Comparison of ENCODE assay signal across 30 cellular contexts in the genomic region with DNA sequence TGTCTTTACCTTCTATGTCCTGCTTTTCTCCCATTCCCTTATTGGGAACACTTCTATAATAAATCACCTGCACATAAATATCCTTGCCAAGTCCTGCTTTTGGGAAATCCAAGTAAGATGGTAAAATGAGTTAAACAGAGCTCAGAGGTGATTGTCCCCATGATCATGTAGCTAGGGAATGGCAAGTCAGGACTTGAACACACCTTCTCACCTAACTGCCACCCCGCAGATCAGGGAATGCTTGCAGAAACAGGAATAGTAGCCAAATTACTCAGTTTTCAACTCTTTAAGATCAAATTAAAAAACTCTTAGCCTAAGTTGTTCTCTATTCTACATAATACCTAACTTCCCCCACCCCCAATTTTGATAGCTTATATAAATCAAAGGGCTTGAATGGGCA. TPM values are rescaled to one million over a fixed set of nuclear protein-coding genes. Genes with fewer than 3 reads are reported as not detected.
DNase-seq lines count a peak whose midpoint lies in the region; ATAC-seq, FAIRE-seq and TF ChIP-seq lines count a peak whose summit lies in the region.
"Had no signal": no experiment of that assay in that cellular context is flagged by ENCODE, and none has a peak within 500 bp of the region (broad histone marks: within the 10 kb centered on the region; RNA-seq: fewer than 3 reads in every experiment).

No MANE protein-coding gene starts in this region.

- peak; percentile 23 for DNase-seq in MCF 10A (ENCODE audit: unreplicated experiment)
- no peak for DNase-seq in breast epithelium (ENCODE audit: low spot score in 2 of 2)
- peak; percentile 84 for DNase-seq in bronchial epithelial cell (ENCODE audit: low read depth)
- DNase-seq in epithelial cell of prostate (ENCODE audit: low read depth, low spot score) = peak; percentile 16
- no peak for DNase-seq in keratinocyte (ENCODE audit: low read depth, low spot score)
- no peak for DNase-seq in PC-9
- DNase-seq: BE2C; C1 segment of cervical spinal cord; CD4-positive, alpha-beta memory T cell; CD4-positive, CD25-positive, alpha-beta regulatory T cell; CD8-positive, alpha-beta memory T cell; COR-L47; DMS 273 treated with DMSO at 0.1 percent for 48 hours; DMS153; DMS53; DMS79; DND-41; EL; GDM1 had no signal

- dilution Hi-C loops in keratinocyte (cut with MboI; ENCODE audit: extremely low pct_ligation_motif_present, low sequenced_read_pairs) = no loop called here

- H3K36me3 Mint-ChIP-seq in MCF 10A (ENCODE audit: insufficient read depth, unreplicated experiment) = no peaks in the 10 kb centered on the region
- H3K36me3 Mint-ChIP-seq: CD4-positive, alpha-beta memory T cell; CD4-positive, CD25-positive, alpha-beta regulatory T cell had no signal

- H3K27me3 ChIP-seq in breast epithelium (no peaks in the 10 kb centered on the region), bronchial epithelial cell (ENCODE audit: control insufficient read depth, insufficient read depth, low read length) (no peaks in the 10 kb centered on the region), keratinocyte (ENCODE audit: control insufficient read depth, extremely low read depth, insufficient read depth, low read length) (no peaks in the 10 kb centered on the region), PC-9 (ENCODE audit: insufficient read depth, low read depth) (no peaks in the 10 kb centered on the region)
- H3K27me3 ChIP-seq: BE2C, BLaER1 had no signal

- no peak overlapping the region for H3K27ac ChIP-seq in breast epithelium
- no peak overlapping the region for H3K27ac ChIP-seq in epithelial cell of prostate
- H3K27ac ChIP-seq in keratinocyte (ENCODE audit: control insufficient read depth, insufficient read depth, low read length) = no peak overlapping the region
- no peak overlapping the region for H3K27ac ChIP-seq in PC-9
- H3K27ac ChIP-seq: 22Rv1, A549, BLaER1 had no signal

- no peaks in the 10 kb centered on the region for H3K36me3 ChIP-seq in breast epithelium
- H3K36me3 ChIP-seq in bronchial epithelial cell (ENCODE audit: control insufficient read depth, insufficient read depth, low read length) = no peaks in the 10 kb centered on the region
- no peaks in the 10 kb centered on the region for H3K36me3 ChIP-seq in keratinocyte (ENCODE audit: control insufficient read depth in 2 of 2, extremely low read depth in 1 of 2, insufficient read depth in 2 of 2, low read length in 2 of 2)
- H3K36me3 ChIP-seq in PC-9 (ENCODE audit: low read depth) = no peaks in the 10 kb centered on the region
- H3K36me3 ChIP-seq: BE2C, BLaER1 had no signal

- H3K9me3 ChIP-seq in breast epithelium (peaks cover 1 to 14% of the 10 kb centered on the region in 2 donors), keratinocyte (ENCODE audit: control insufficient read depth, low read depth, low read length) (no peaks in the 10 kb centered on the region), PC-9 (ENCODE audit: insufficient read depth, low read depth) (no peaks in the 10 kb centered on the region)
- H3K9me3 ChIP-seq: A549, BE2C had no signal

- H3K4me3 ChIP-seq in breast epithelium (no peak overlapping the region), bronchial epithelial cell (ENCODE audit: low read depth, low read length) (no peak overlapping the region), keratinocyte (ENCODE audit: control insufficient read depth in 2 of 3, extremely low read depth in 1 of 3, insufficient read depth in 2 of 3, low read depth in 1 of 3, low read length in 3 of 3) (no peak overlapping the region), PC-9 (no peak overlapping the region)
- H3K4me3 ChIP-seq: A549, BLaER1, GM12878 had no signal

- H3K27me3 Mint-ChIP-seq in MCF 10A (ENCODE audit: insufficient read depth, unreplicated experiment) = no peaks in the 10 kb centered on the region
- H3K27me3 Mint-ChIP-seq: CD4-positive, CD25-positive, alpha-beta regulatory T cell had no signal

- ATAC-seq in GM18511 (IDR thresholded peaks at IDR 0.05; ENCODE audit: unreplicated experiment) (no peak), GM19324 (IDR thresholded peaks at IDR 0.05; ENCODE audit: low FRiP score, unreplicated experiment) (no peak)
- ATAC-seq: A549, GM12878 had no signal

- no peaks in the 10 kb centered on the region for H3K4me1 Mint-ChIP-seq in MCF 10A (ENCODE audit: insufficient read depth, unreplicated experiment)
- H3K4me1 Mint-ChIP-seq: CD14-positive monocyte; CD4-positive, CD25-positive, alpha-beta regulatory T cell; CD8-positive, alpha-beta memory T cell had no signal

- H3K79me2 ChIP-seq in keratinocyte (ENCODE audit: control insufficient read depth, insufficient read depth, low read length) (no peaks in the 10 kb centered on the region), PC-9 (ENCODE audit: low read depth) (no peaks in the 10 kb centered on the region)

- H3K9me2 ChIP-seq in PC-9 (ENCODE audit: insufficient read depth) = no peaks in the 10 kb centered on the region; the same call in 1 of the 2 replicates

- no peak for FAIRE-seq in bronchial epithelial cell (lab: Jason Lieb, UNC)
- peak; percentile 41 for FAIRE-seq in keratinocyte (lab: Jason Lieb, UNC)
- FAIRE-seq: A549, GM12878, GM18507 had no signal

- peak overlapping the region; percentile 12 for H3K4me2 ChIP-seq in keratinocyte (ENCODE audit: control insufficient read depth, extremely low read depth, insufficient read depth, low read depth, low read length)
- no peak overlapping the region for H3K4me2 ChIP-seq in PC-9
- H3K4me2 ChIP-seq: A549, BLaER1 had no signal

- POLR2A ChIA-PET in MCF 10A (lab: Yijun Ruan, JAX) = interaction anchor here (1.1 kb wide), 2 partner anchors 60 to 214 kb away, joined by 3 read pairs; no protein-coding TSS in a partner anchor
- POLR2A ChIA-PET in PC-9 (lab: Charles Lee; ENCODE audit: unreplicated experiment) = interaction anchor here (0.7 kb wide), 1 partner anchor 827 kb away, joined by 11 read pairs; no protein-coding TSS in a partner anchor

- no peak for TF ChIP-seq CTCF in MCF 10A (IDR thresholded peaks at IDR 0.05; ENCODE audit: unreplicated experiment)
- no peak for TF ChIP-seq CTCF in breast epithelium (IDR thresholded peaks at IDR 0.05)
- TF ChIP-seq CTCF in bronchial epithelial cell (IDR thresholded peaks at IDR 0.05; ENCODE audit: insufficient read depth, low read length, severe bottlenecking) = no peak
- TF ChIP-seq CTCF in keratinocyte (optimal IDR thresholded peaks at IDR 0.05 in 1 of 3, IDR thresholded peaks at IDR 0.05 in 1 of 3, conservative IDR thresholded peaks at IDR 0.05 in 1 of 3; ENCODE audit: extremely low read depth in 1 of 3, insufficient read depth in 2 of 3, low read length in 3 of 3) = no peak
- no peak for TF ChIP-seq CTCF in PC-9 (conservative IDR thresholded peaks at IDR 0.05)

- no peak overlapping the region for H3K9ac ChIP-seq in keratinocyte (ENCODE audit: control insufficient read depth, extremely low read depth, insufficient read depth, low read length)
- H3K9ac ChIP-seq: BLaER1 had no signal

- H3K27ac Mint-ChIP-seq in MCF 10A (ENCODE audit: low read depth, unreplicated experiment) = no peak overlapping the region
- H3K27ac Mint-ChIP-seq: CD14-positive monocyte; CD4-positive, alpha-beta memory T cell; CD4-positive, CD25-positive, alpha-beta regulatory T cell; CD8-positive, alpha-beta memory T cell had no signal

- no peaks in the 10 kb centered on the region for H3K9me1 ChIP-seq in keratinocyte (ENCODE audit: control insufficient read depth, extremely low read depth, insufficient read depth, low read length)

- TF ChIP-seq POLR2A in breast epithelium (IDR thresholded peaks at IDR 0.05) = no peak

- H2AFZ ChIP-seq in keratinocyte (ENCODE audit: control insufficient read depth, low read length) (no peak overlapping the region), PC-9 (no peak overlapping the region)

- H3K4me3 Mint-ChIP-seq in MCF 10A (ENCODE audit: unreplicated experiment) = no peak overlapping the region
- H3K4me3 Mint-ChIP-seq: CD14-positive monocyte; CD4-positive, alpha-beta memory T cell; CD4-positive, CD25-positive, alpha-beta regulatory T cell; CD8-positive, alpha-beta memory T cell had no signal

- H3K9me3 Mint-ChIP-seq in MCF 10A (ENCODE audit: unreplicated experiment) = no peaks in the 10 kb centered on the region

- H3K4me1 ChIP-seq in breast epithelium (no peaks in the 10 kb centered on the region), keratinocyte (ENCODE audit: control insufficient read depth, extremely low read depth, insufficient read depth, low read length) (peaks cover 9% of the 10 kb centered on the region), PC-9 (replicated peaks; ENCODE audit: insufficient read depth) (no peaks in the 10 kb centered on the region)
- H3K4me1 ChIP-seq: A549, BE2C, BLaER1 had no signal

- intact Hi-C loops in MCF 10A (cut with micrococcal nuclease) (no loop called here), breast epithelium (cut with DNase I; ENCODE audit: low total_unique reads) (no loop called here), PC-9 (cut with micrococcal nuclease; ENCODE audit: unreplicated experiment) (no loop called here)

- H4K20me1 ChIP-seq in keratinocyte (ENCODE audit: control insufficient read depth, extremely low read depth, insufficient read depth, low read length) (no peaks in the 10 kb centered on the region), PC-9 (ENCODE audit: insufficient read depth) (no peaks in the 10 kb centered on the region)
- H4K20me1 ChIP-seq: BLaER1 had no signal

- BruUV-seq in MCF 10A (replicated peaks; lab: Mats Ljungman, UMichigan) (no TSS peak), PC-9 (replicated peaks; lab: Mats Ljungman, UMichigan) (no TSS peak)

- CTCF ChIA-PET in MCF 10A (lab: Yijun Ruan, JAX) (interaction anchor here (0.5 to 3.0 kb wide), 7 partner anchors 49 to 373 kb away, joined by 3 to 11 read pairs (median 3); no protein-coding TSS in a partner anchor), PC-9 (lab: Charles Lee) (no interaction called here)

- no peaks in the 10 kb centered on the region for H3F3A ChIP-seq in PC-9 (ENCODE audit: insufficient read depth, low read depth)

RNA-seq across cellular contexts. Expression of gene OOSP3, which starts 16.0 kb away (rescaled TPM):
- total RNA-seq in MCF 10A (2022) (not detected in 2 replicates), breast epithelium (not detected), bronchial epithelial cell (not detected in 2 replicates), PC-9 (2021) (not detected in 2 replicates)
- 0.09 to 0.14 TPM in 2 of 3 replicates, not detected in the other for polyA plus RNA-seq in keratinocyte
- polyA plus RNA-seq in keratinocyte (2011; ENCODE audit: low read depth) = not detected
- 0.16 TPM in 1 of 2 replicates, not detected in the other for polyA plus RNA-seq in keratinocyte (2011; cell fraction: cytosol; rRNA removed)
- polyA plus RNA-seq in keratinocyte (2011; cell fraction: nucleus; rRNA removed) = 0.15 TPM in 1 of 2 replicates, not detected in the other
- not detected in 2 replicates for polyA plus RNA-seq in keratinocyte (2012; ENCODE audit: low replicate concordance)
- not detected in 3 replicates for polyA minus RNA-seq in keratinocyte
- not detected for polyA minus RNA-seq in keratinocyte (2011; cell fraction: cytosol; rRNA and poly(A)+ RNA removed)
- not detected in 2 replicates for polyA minus RNA-seq in keratinocyte (2011; cell fraction: nucleus; rRNA and poly(A)+ RNA removed)
- total RNA-seq: A172; CD4-positive, alpha-beta memory T cell; CD4-positive, CD25-positive, alpha-beta regulatory T cell; CD8-positive, alpha-beta memory T cell; Daoy; G401; GM12878 had no signal
- polyA plus RNA-seq: A549; CD14-positive monocyte; CD4-positive, alpha-beta memory T cell; CD4-positive, CD25-positive, alpha-beta regulatory T cell; CD8-positive, alpha-beta memory T cell had no signal

RNA-seq across cellular contexts. Expression of gene TCN1, which starts 28.3 kb away (rescaled TPM):
- total RNA-seq in MCF 10A (2022) (not detected in 2 replicates), breast epithelium (100 to 1,000 TPM in 1 of 3 donors, 10 to 100 TPM in 1, not detected in 1; 45.6 to 112 TPM), bronchial epithelial cell (4.2 and 27.4 TPM in 2 replicates), PC-9 (2021) (1.4 and 2.0 TPM in 2 replicates)
- polyA plus RNA-seq in keratinocyte = 3.7 to 6.9 TPM (median 3.9 TPM) in 3 replicates
- 7.0 TPM for polyA plus RNA-seq in keratinocyte (2011; ENCODE audit: low read depth)
- 2.4 and 4.2 TPM in 2 replicates for polyA plus RNA-seq in keratinocyte (2011; cell fraction: cytosol; rRNA removed)
- 8.6 and 12.3 TPM in 2 replicates for polyA plus RNA-seq in keratinocyte (2011; cell fraction: nucleus; rRNA removed)
- polyA plus RNA-seq in keratinocyte (2012; ENCODE audit: low replicate concordance) = 2.2 and 3.2 TPM in 2 replicates
- polyA minus RNA-seq in keratinocyte = 1.2 to 6.1 TPM (median 1.2 TPM) in 3 replicates
- 5.6 TPM for polyA minus RNA-seq in keratinocyte (2011; cell fraction: cytosol; rRNA and poly(A)+ RNA removed)
- polyA minus RNA-seq in keratinocyte (2011; cell fraction: nucleus; rRNA and poly(A)+ RNA removed) = 4.5 and 7.6 TPM in 2 replicates
- total RNA-seq: A172; CD8-positive, alpha-beta memory T cell; Daoy; G401; GM12878 had no signal
- polyA plus RNA-seq: CD14-positive monocyte; CD4-positive, alpha-beta memory T cell; CD8-positive, alpha-beta memory T cell; GM12878 had no signal

RNA-seq across cellular contexts. Expression of gene OOSP1, which starts 43.6 kb away (rescaled TPM):
- total RNA-seq in MCF 10A (2022) (not detected in 2 replicates), breast epithelium (not detected), bronchial epithelial cell (not detected in 2 replicates), PC-9 (2021) (not detected in 2 replicates)
- not detected in 3 replicates for polyA plus RNA-seq in keratinocyte
- polyA plus RNA-seq in keratinocyte (2011; ENCODE audit: low read depth) = not detected
- not detected in 2 replicates for polyA plus RNA-seq in keratinocyte (2011; cell fraction: cytosol; rRNA removed)
- polyA plus RNA-seq in keratinocyte (2011; cell fraction: nucleus; rRNA removed) = 0.21 TPM in 1 of 2 replicates, not detected in the other
- not detected in 2 replicates for polyA plus RNA-seq in keratinocyte (2012; ENCODE audit: low replicate concordance)
- not detected in 3 replicates for polyA minus RNA-seq in keratinocyte
- not detected for polyA minus RNA-seq in keratinocyte (2011; cell fraction: cytosol; rRNA and poly(A)+ RNA removed)
- not detected in 2 replicates for polyA minus RNA-seq in keratinocyte (2011; cell fraction: nucleus; rRNA and poly(A)+ RNA removed)
- total RNA-seq: A172; CD4-positive, alpha-beta memory T cell; CD4-positive, CD25-positive, alpha-beta regulatory T cell; Daoy; G401; GM12878 had no signal
- polyA plus RNA-seq: A549; CD14-positive monocyte; CD4-positive, alpha-beta memory T cell; CD4-positive, CD25-positive, alpha-beta regulatory T cell; CD8-positive, alpha-beta memory T cell; GM12878 had no signal

RNA-seq across cellular contexts. Expression of gene CBLIF, which starts 49.3 kb away (rescaled TPM):
- not detected in 2 replicates for total RNA-seq in MCF 10A (2022)
- total RNA-seq in breast epithelium = not detected
- not detected in 2 replicates for total RNA-seq in bronchial epithelial cell
- not detected in 3 replicates for polyA plus RNA-seq in keratinocyte
- polyA plus RNA-seq in keratinocyte (2011; ENCODE audit: low read depth) = not detected
- polyA plus RNA-seq in keratinocyte (2011; cell fraction: cytosol; rRNA removed) = not detected in 2 replicates
- not detected in 2 replicates for polyA plus RNA-seq in keratinocyte (2011; cell fraction: nucleus; rRNA removed)
- polyA plus RNA-seq in keratinocyte (2012; ENCODE audit: low replicate concordance) = not detected in 2 replicates
- polyA minus RNA-seq in keratinocyte = not detected in 3 replicates
- polyA minus RNA-seq in keratinocyte (2011; cell fraction: cytosol; rRNA and poly(A)+ RNA removed) = not detected
- not detected in 2 replicates for polyA minus RNA-seq in keratinocyte (2011; cell fraction: nucleus; rRNA and poly(A)+ RNA removed)
- not detected in 2 replicates for total RNA-seq in PC-9 (2021)
- total RNA-seq: A172; CD4-positive, alpha-beta memory T cell; CD4-positive, CD25-positive, alpha-beta regulatory T cell; CD8-positive, alpha-beta memory T cell; Daoy; G401; GM12878 had no signal
- polyA plus RNA-seq: A549; CD14-positive monocyte; CD4-positive, alpha-beta memory T cell; CD4-positive, CD25-positive, alpha-beta regulatory T cell; CD8-positive, alpha-beta memory T cell; GM12878 had no signal

Comparison
In these comparisons a context has a peak if more than half of its experiments do, and no peak if none do; other contexts are left out.
1. DNase-seq: peak in MCF 10A (single experiment), bronchial epithelial cell (single experiment) and epithelial cell of prostate (single experiment); none in breast epithelium (0 of 2), keratinocyte (single experiment) and PC-9 (0 of 2).